ENCODE assay signal across 9 cellular contexts in genomic region chr5:151684690-151685361, GRCh38. TPM values are rescaled to one million over a fixed set of nuclear protein-coding genes. Genes with fewer than 3 reads are reported as not detected.
A peak's percentile ranks its signal among the peaks of the same experiment; 100 is the strongest.
DNase-seq lines count a peak whose midpoint lies in the region; ATAC-seq, FAIRE-seq and TF ChIP-seq lines count a peak whose summit lies in the region.
"Had no signal": no experiment of that assay in that cellular context is flagged by ENCODE, and none has a peak within 500 bp of the region (broad histone marks: within the 10 kb centered on the region; RNA-seq: fewer than 3 reads in every experiment).

No MANE protein-coding gene starts in this region.

- FAIRE-seq in G401.6 (lab: Jason Lieb, UNC) (peak; percentile 93), pancreas (lab: Jason Lieb, UNC) (no peak)

- H3K27ac ChIP-seq in RWPE1: peak overlapping the region; percentile 89
- H3K27ac ChIP-seq in pancreas: no peak overlapping the region
- H3K27ac ChIP-seq: KMS-11 had no signal

- TF ChIP-seq CTCF in RWPE1 (conservative IDR thresholded peaks at IDR 0.05; ENCODE audit: low read depth) (no peak; the same call in 1 of the 2 replicates), foreskin fibroblast (IDR thresholded peaks at IDR 0.05; ENCODE audit: low read depth, low read length) (peak; percentile 36), pancreas (IDR thresholded peaks at IDR 0.05) (no peak)

- intact Hi-C loops in pancreas (cut with DNase I): no loop called here

- 43 to 55% methylated on average over 8 of the region's 8 CpGs for WGBS in pancreas, 2 donors

- ATAC-seq in pancreas: peak in 3 of 4 donors; percentile 57 to 60 (median 57)

- H3K36me3 ChIP-seq in pancreas: no peaks in the 10 kb centered on the region

- POLR2A ChIA-PET in RWPE1 (lab: Yijun Ruan, JAX; ENCODE audit: low non-redundant PET): interaction anchor here (1.0 kb wide), 1 partner anchor 19 kb away, joined by 3 read pairs; no protein-coding TSS in a partner anchor

- DNase-seq in RWPE1 (ENCODE audit: low spot score) (peak; percentile 84), foreskin fibroblast (peak; percentile 95 to 97), pancreas (no peak)
- no peak for DNase-seq in stimulated activated CD4-positive, alpha-beta T cell treated with anti-CD3 and anti-CD28 coated beads, Interleukin-1b, Interleukin-23, amount 100 ng/mL, for 48 hours
- no peak for DNase-seq in activated CD4-positive, CD25-positive, alpha-beta regulatory T cell (lab: John Stamatoyannopoulos, UW)
- DNase-seq in stimulated activated CD4-positive, alpha-beta T cell treated with anti-CD3 and anti-CD28 coated beads, Interleukin-15, amount 100 ng/mL, for 24 hours: no peak
- DNase-seq in effector CD8-positive, alpha-beta T cell (lab: John Stamatoyannopoulos, UW): no peak

- CTCF ChIA-PET in RWPE1 (lab: Yijun Ruan, JAX): interaction anchor here (0.5 to 1.4 kb wide), 7 partner anchors 24 to 764 kb away, joined by 3 to 6 read pairs (median 4); no protein-coding TSS in a partner anchor

- H3K4me1 ChIP-seq in pancreas: no peaks in the 10 kb centered on the region

- peak overlapping the region; percentile 85 to 88 for H3K4me3 ChIP-seq in foreskin fibroblast (ENCODE audit: low read depth in 1 of 2, low read length in 2 of 2)
- peak overlapping the region in 1 of 4 donors; percentile 35 for H3K4me3 ChIP-seq in pancreas

- H3K9me3 ChIP-seq in pancreas: no peaks in the 10 kb centered on the region

- peaks cover 0 to 4% (median 0%) of the 10 kb centered on the region in 4 donors for H3K27me3 ChIP-seq in pancreas

RNA-seq across cellular contexts. Expression of gene SPARC, which starts 1.9 kb away (rescaled TPM):
- 100 to 1,000 TPM in 3 of 6 donors, 10 to 100 TPM in 3; 35.5 to 608 (median 86.6) TPM for total RNA-seq in pancreas
- 10 to 100 TPM; 27.2 to 57.1 TPM for polyA plus RNA-seq in pancreas

Comparison
In these comparisons a context has a peak if more than half of its experiments do, and no peak if none do; other contexts are left out.
1. DNase-seq: peak in RWPE1 (single experiment) and foreskin fibroblast (2 of 2); none in pancreas (0 of 6), stimulated activated CD4-positive, alpha-beta T cell treated with anti-CD3 and anti-CD28 coated beads, Interleukin-1b, Interleukin-23, amount 100 ng/mL, for 48 hours (single experiment), activated CD4-positive, CD25-positive, alpha-beta regulatory T cell (0 of 4), stimulated activated CD4-positive, alpha-beta T cell treated with anti-CD3 and anti-CD28 coated beads, Interleukin-15, amount 100 ng/mL, for 24 hours (single experiment) and effector CD8-positive, alpha-beta T cell (single experiment).